Comparison of ENCODE assay signal across 32 cellular contexts in genomic region chr22:25833091-25833490, GRCh38.
"Had no signal": no experiment of that assay in that cellular context is flagged by ENCODE, and none has a peak within 500 bp of the region (broad histone marks: within the 10 kb centered on the region; RNA-seq: fewer than 3 reads in every experiment).

No MANE protein-coding gene starts in this region.

- H3K27me3 Mint-ChIP-seq: dendritic cell treated with granulocyte-macrophage colony-stimulating factor and Interleukin-4, amounts not matched to agents 40 ng/mL and 50 ng/mL, for 4 days had no signal

- H3K9me3 Mint-ChIP-seq: dendritic cell treated with granulocyte-macrophage colony-stimulating factor and Interleukin-4, amounts not matched to agents 40 ng/mL and 50 ng/mL, for 4 days; immature natural killer cell; memory B cell; naive B cell; stimulated activated naive CD8-positive, alpha-beta T cell treated with anti-CD3 and anti-CD28 coated beads, Interleukin-15, amount 100 ng/mL, for 72 hours had no signal

- H3K36me3 Mint-ChIP-seq: immature natural killer cell, memory B cell, mesothelial cell of epicardium, naive B cell had no signal

- H3K4me3 Mint-ChIP-seq: dendritic cell treated with granulocyte-macrophage colony-stimulating factor and Interleukin-4, amounts not matched to agents 40 ng/mL and 50 ng/mL, for 4 days; endodermal cell; immature natural killer cell; memory B cell; mesothelial cell of epicardium; naive B cell; nephron progenitor cell; stimulated activated naive CD8-positive, alpha-beta T cell treated with anti-CD3 and anti-CD28 coated beads, Interleukin-15, amount 100 ng/mL, for 72 hours had no signal

- H3K27ac Mint-ChIP-seq: dendritic cell treated with granulocyte-macrophage colony-stimulating factor and Interleukin-4, amounts not matched to agents 40 ng/mL and 50 ng/mL, for 4 days; endodermal cell; immature natural killer cell; memory B cell; mesothelial cell of epicardium; naive B cell; nephron progenitor cell; stimulated activated naive CD8-positive, alpha-beta T cell treated with anti-CD3 and anti-CD28 coated beads, Interleukin-15, amount 100 ng/mL, for 72 hours had no signal

- H3K4me3 ChIP-seq: gastroesophageal sphincter, lung, mucosa of descending colon, prostate gland, right lobe of liver, smooth muscle cell, suprapubic skin, transverse colon, upper lobe of right lung, uterus had no signal

- H3K4me1 ChIP-seq: gastroesophageal sphincter, prostate gland, right lobe of liver, suprapubic skin, transverse colon, upper lobe of right lung, uterus had no signal

- H3K27me3 ChIP-seq: right lobe of liver, transverse colon, upper lobe of right lung, uterus had no signal

- H3K36me3 ChIP-seq: gastroesophageal sphincter, prostate gland, right lobe of liver, suprapubic skin, transverse colon, upper lobe of right lung, uterus had no signal

- H3K27ac ChIP-seq: epithelial cell of prostate, gastroesophageal sphincter, prostate gland, right lobe of liver, suprapubic skin, transverse colon, upper lobe of right lung, uterus had no signal

- H3K9me3 ChIP-seq: prostate gland, right lobe of liver, transverse colon, upper lobe of right lung, uterus had no signal

- H3K4me1 Mint-ChIP-seq: immature natural killer cell; memory B cell; naive B cell; nephron progenitor cell; stimulated activated naive CD8-positive, alpha-beta T cell treated with anti-CD3 and anti-CD28 coated beads, Interleukin-15, amount 100 ng/mL, for 72 hours had no signal

- ATAC-seq: esophagus mucosa; gastroesophageal sphincter; left colon; mucosa of descending colon; right lobe of liver; stimulated activated naive CD8-positive, alpha-beta T cell treated with anti-CD3 and anti-CD28 coated beads, Interleukin-15, amount 100 ng/mL, for 72 hours; upper lobe of right lung had no signal

- DNase-seq: effector CD8-positive, alpha-beta T cell; endodermal cell; foreskin fibroblast; hypothalamus; immature natural killer cell; islet precursor cell; kidney glomerular epithelial cell; left colon; mucosa of descending colon; naive B cell; nephron progenitor cell; nucleus accumbens; stimulated activated CD4-positive, alpha-beta T cell treated with anti-CD3 and anti-CD28 coated beads, Interleukin-12 subunit alpha, Interleukin-12 subunit beta, amount 100 ng/mL, for 4 hours; stimulated activated CD4-positive, alpha-beta T cell treated with anti-CD3 and anti-CD28 coated beads, Interleukin-1b, Interleukin-23, amount 100 ng/mL, for 48 hours; stimulated activated CD4-positive, alpha-beta T cell treated with anti-CD3 and anti-CD28 coated beads, Interleukin-4, amount 100 ng/mL, for 1 hour; stimulated activated CD8-positive, alpha-beta memory T cell treated with anti-CD3 and anti-CD28 coated beads, Interleukin-4, amount 100 ng/mL, for 48 hours; stimulated activated naive CD4-positive, alpha-beta T cell; stimulated activated naive CD8-positive, alpha-beta T cell treated with anti-CD3 and anti-CD28 coated beads, Interleukin-15, amount 100 ng/mL, for 72 hours; transverse colon; upper lobe of right lung; uterus had no signal
